ENCODE assay signal across 1 cellular context in genomic region chr11:65662802-65663633, GRCh38.
TF ChIP-seq lines count a peak whose summit lies in the region.

Gene RELA (minus strand): TSS chr11:65662916. CDS start chr11:65662832, 84 bp downstream.

TF ChIP-seq in HepG2, 621 proteins besides CTCF, POLR2A, EP300 and RAD21 (continued from another document and continues in another):
- TF ChIP-seq DZIP1 (CRISPR knock-in tag; IDR thresholded peaks at IDR 0.05) = 0 out of 2 replicates have a peak, but pooled peaks have one; percentile 20
- no peak for TF ChIP-seq NR1H2 (CRISPR knock-in tag; IDR thresholded peaks at IDR 0.05; ENCODE audit: borderline replicate concordance, low read depth)
- no peak for TF ChIP-seq LBX2 (CRISPR knock-in tag; IDR thresholded peaks at IDR 0.05; ENCODE audit: borderline replicate concordance)
- no peak for TF ChIP-seq POLR2AphosphoS2 (IDR thresholded peaks at IDR 0.05; ENCODE audit: low read depth, low read length)
- no peak for TF ChIP-seq SMAD3 (CRISPR knock-in tag; IDR thresholded peaks at IDR 0.05)
- no peak for TF ChIP-seq PHF21A (CRISPR knock-in tag; IDR thresholded peaks at IDR 0.05)
- no peak for TF ChIP-seq BRD4 (CRISPR knock-in tag; IDR thresholded peaks at IDR 0.05)
- TF ChIP-seq ELF3 (CRISPR knock-in tag; IDR thresholded peaks at IDR 0.05) = peak; percentile 61; the same call in 1 of the 2 replicates
- TF ChIP-seq NFKB2 (CRISPR knock-in tag; IDR thresholded peaks at IDR 0.05; ENCODE audit: borderline replicate concordance) = no peak; the same call in 1 of the 2 replicates
- no peak for TF ChIP-seq BRF2 (CRISPR knock-in tag; IDR thresholded peaks at IDR 0.05)
- TF ChIP-seq HINFP (CRISPR knock-in tag; IDR thresholded peaks at IDR 0.05; ENCODE audit: low read depth) = 0 out of 2 replicates have a peak, but pooled peaks have one; percentile 50
- TF ChIP-seq ZNF317 (CRISPR knock-in tag; IDR thresholded peaks at IDR 0.05) = no peak
- TF ChIP-seq TEAD3 (CRISPR knock-in tag; optimal IDR thresholded peaks at IDR 0.05; ENCODE audit: borderline replicate concordance) = no peak
- TF ChIP-seq ZSCAN29 (CRISPR knock-in tag; conservative IDR thresholded peaks at IDR 0.05) = 0 out of 2 replicates have a peak, but pooled peaks have one; percentile 23
- TF ChIP-seq KDM1A (CRISPR knock-in tag; IDR thresholded peaks at IDR 0.05) = no peak
- TF ChIP-seq BORCS8-MEF2B (CRISPR knock-in tag; IDR thresholded peaks at IDR 0.05) = no peak
- TF ChIP-seq ZNF563 (CRISPR knock-in tag; IDR thresholded peaks at IDR 0.05) = peak; percentile 73
- no peak for TF ChIP-seq NFE2L2 (IDR thresholded peaks at IDR 0.05; ENCODE audit: low read length)
- TF ChIP-seq GABPA (IDR thresholded peaks at IDR 0.05; ENCODE audit: low read depth, low read length) = peak; percentile 69
- peak; percentile 28; the same call in 1 of the 2 replicates for TF ChIP-seq GABPA (CRISPR knock-in tag; IDR thresholded peaks at IDR 0.05; ENCODE audit: low read depth)
- TF ChIP-seq ZZZ3 (CRISPR knock-in tag; IDR thresholded peaks at IDR 0.05; ENCODE audit: borderline replicate concordance) = 0 out of 2 replicates have a peak, but pooled peaks have one; percentile 27
- no peak for TF ChIP-seq ZHX2 (IDR thresholded peaks at IDR 0.05; ENCODE audit: low read depth)
- TF ChIP-seq ZHX2 (CRISPR knock-in tag; IDR thresholded peaks at IDR 0.05; ENCODE audit: borderline replicate concordance) = no peak
- no peak for TF ChIP-seq ZBTB38 (CRISPR knock-in tag; IDR thresholded peaks at IDR 0.05)
- no peak for TF ChIP-seq SMC3 (IDR thresholded peaks at IDR 0.05; ENCODE audit: low read length)
- TF ChIP-seq ZFP41 (CRISPR knock-in tag; IDR thresholded peaks at IDR 0.05; ENCODE audit: borderline replicate concordance) = no peak
- no peak for TF ChIP-seq ZFAT (CRISPR knock-in tag; conservative IDR thresholded peaks at IDR 0.05)
- TF ChIP-seq PCBP2 (optimal IDR thresholded peaks at IDR 0.05; ENCODE audit: low read depth, low read length, poor library complexity, severe bottlenecking) = no peak
- no peak for TF ChIP-seq ZNF674 (CRISPR knock-in tag; IDR thresholded peaks at IDR 0.05; ENCODE audit: low read depth)
- TF ChIP-seq ZNF629 (CRISPR knock-in tag; conservative IDR thresholded peaks at IDR 0.05) = no peak
- TF ChIP-seq ARNT (IDR thresholded peaks at IDR 0.05) = no peak
- TF ChIP-seq PAX8 (CRISPR knock-in tag; IDR thresholded peaks at IDR 0.05; ENCODE audit: borderline replicate concordance) = peak; percentile 82; the same call in 1 of the 2 replicates
- no peak for TF ChIP-seq ZNF101 (CRISPR knock-in tag; IDR thresholded peaks at IDR 0.05; ENCODE audit: borderline replicate concordance, low read depth)
- peak; percentile 53 for TF ChIP-seq SKI (IDR thresholded peaks at IDR 0.05; ENCODE audit: partially characterized antibody)
- TF ChIP-seq ZMYM3 (CRISPR knock-in tag; IDR thresholded peaks at IDR 0.05) = no peak
- no peak for TF ChIP-seq THAP9 (CRISPR knock-in tag; IDR thresholded peaks at IDR 0.05; ENCODE audit: borderline replicate concordance)
- no peak for TF ChIP-seq TGIF2 (CRISPR knock-in tag; IDR thresholded peaks at IDR 0.05)
- no peak for TF ChIP-seq GPBP1L1 (CRISPR knock-in tag; IDR thresholded peaks at IDR 0.05)
- TF ChIP-seq ZBTB44 (CRISPR knock-in tag; IDR thresholded peaks at IDR 0.05) = no peak; the same call in 1 of the 2 replicates
- TF ChIP-seq PRPF4 (IDR thresholded peaks at IDR 0.05; ENCODE audit: low read depth, low read length, poor library complexity, severe bottlenecking) = no peak
- TF ChIP-seq NR0B2 (CRISPR knock-in tag; IDR thresholded peaks at IDR 0.05) = no peak
- TF ChIP-seq CREM (IDR thresholded peaks at IDR 0.05) = peak; percentile 44; the same call in 1 of the 2 replicates
- no peak for TF ChIP-seq CREM (CRISPR knock-in tag; IDR thresholded peaks at IDR 0.05)
- peak; percentile 23; the same call in 1 of the 2 replicates for TF ChIP-seq ZFP37 (CRISPR knock-in tag; IDR thresholded peaks at IDR 0.05; ENCODE audit: borderline replicate concordance)
- peak; percentile 79; the same call in 1 of the 2 replicates for TF ChIP-seq NFATC3 (CRISPR knock-in tag; IDR thresholded peaks at IDR 0.05)
- no peak for TF ChIP-seq ARID2 (CRISPR knock-in tag; IDR thresholded peaks at IDR 0.05; ENCODE audit: borderline replicate concordance)
- peak; percentile 63; the same call in 1 of the 2 replicates for TF ChIP-seq ARNT2 (CRISPR knock-in tag; IDR thresholded peaks at IDR 0.05; ENCODE audit: low read depth)
- no peak for TF ChIP-seq ATF1 (CRISPR knock-in tag; IDR thresholded peaks at IDR 0.05)
